Comparison of ENCODE assay signal across 1 cellular context in genomic region chr19:1251503-1252220, GRCh38.
A peak's percentile ranks its signal among the peaks of the same experiment; 100 is the strongest.
TF ChIP-seq lines count a peak whose summit lies in the region.

No MANE protein-coding gene starts in this region.

TF ChIP-seq in GM12878, 131 proteins besides CTCF, POLR2A, EP300 and RAD21:
- no peak for TF ChIP-seq FOS (IDR thresholded peaks at IDR 0.05; ENCODE audit: borderline replicate concordance, extremely low read depth, insufficient read length)
- TF ChIP-seq PBX3 (IDR thresholded peaks at IDR 0.05; ENCODE audit: insufficient replicate concordance, low read depth, low read length) = no peak
- TF ChIP-seq IKZF2 (IDR thresholded peaks at IDR 0.05) = no peak
- no peak for TF ChIP-seq SRF (IDR thresholded peaks at IDR 0.05; ENCODE audit: low read depth in 2 of 2, low read length in 2 of 2)
- TF ChIP-seq, protein P1, sequence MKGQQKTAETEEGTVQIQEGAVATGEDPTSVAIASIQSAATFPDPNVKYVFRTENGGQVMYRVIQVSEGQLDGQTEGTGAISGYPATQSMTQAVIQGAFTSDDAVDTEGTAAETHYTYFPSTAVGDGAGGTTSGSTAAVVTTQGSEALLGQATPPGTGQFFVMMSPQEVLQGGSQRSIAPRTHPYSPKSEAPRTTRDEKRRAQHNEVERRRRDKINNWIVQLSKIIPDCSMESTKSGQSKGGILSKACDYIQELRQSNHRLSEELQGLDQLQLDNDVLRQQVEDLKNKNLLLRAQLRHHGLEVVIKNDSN (IDR thresholded peaks at IDR 0.05; ENCODE audit: borderline replicate concordance, extremely low read length, insufficient read depth, low read depth, low read length) = no peak
- TF ChIP-seq, protein P2, sequence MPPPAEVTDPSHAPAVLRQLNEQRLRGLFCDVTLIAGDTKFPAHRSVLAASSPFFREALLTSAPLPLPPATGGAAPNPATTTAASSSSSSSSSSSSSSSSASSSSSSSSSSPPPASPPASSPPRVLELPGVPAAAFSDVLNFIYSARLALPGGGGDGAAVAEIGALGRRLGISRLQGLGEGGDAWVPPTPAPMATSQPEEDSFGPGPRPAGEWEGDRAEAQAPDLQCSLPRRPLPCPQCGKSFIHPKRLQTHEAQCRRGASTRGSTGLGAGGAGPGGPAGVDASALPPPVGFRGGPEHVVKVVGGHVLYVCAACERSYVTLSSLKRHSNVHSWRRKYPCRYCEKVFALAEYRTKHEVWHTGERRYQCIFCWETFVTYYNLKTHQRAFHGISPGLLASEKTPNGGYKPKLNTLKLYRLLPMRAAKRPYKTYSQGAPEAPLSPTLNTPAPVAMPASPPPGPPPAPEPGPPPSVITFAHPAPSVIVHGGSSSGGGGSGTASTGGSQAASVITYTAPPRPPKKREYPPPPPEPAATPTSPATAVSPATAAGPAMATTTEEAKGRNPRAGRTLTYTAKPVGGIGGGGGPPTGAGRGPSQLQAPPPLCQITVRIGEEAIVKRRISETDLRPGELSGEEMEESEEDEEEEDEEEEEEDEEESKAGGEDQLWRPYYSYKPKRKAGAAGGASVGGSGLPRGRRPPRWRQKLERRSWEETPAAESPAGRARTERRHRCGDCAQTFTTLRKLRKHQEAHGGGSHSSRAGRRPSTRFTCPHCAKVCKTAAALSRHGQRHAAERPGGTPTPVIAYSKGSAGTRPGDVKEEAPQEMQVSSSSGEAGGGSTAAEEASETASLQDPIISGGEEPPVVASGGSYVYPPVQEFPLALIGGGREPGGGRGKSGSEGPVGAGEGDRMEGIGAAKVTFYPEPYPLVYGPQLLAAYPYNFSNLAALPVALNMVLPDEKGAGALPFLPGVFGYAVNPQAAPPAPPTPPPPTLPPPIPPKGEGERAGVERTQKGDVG (CRISPR knock-in tag; IDR thresholded peaks at IDR 0.05) = no peak
- 0 out of 2 replicates have a peak, but pooled peaks have one; percentile 25 for TF ChIP-seq POLR2AphosphoS2 (IDR thresholded peaks at IDR 0.05; ENCODE audit: low read depth, low read length)
- 0 out of 2 replicates have a peak, but pooled peaks have one; percentile 21 for TF ChIP-seq MAX (IDR thresholded peaks at IDR 0.05; ENCODE audit: low read depth, low read length)
- TF ChIP-seq SREBF1 (IDR thresholded peaks at IDR 0.05; ENCODE audit: low read length) = no peak
- TF ChIP-seq MEF2B (IDR thresholded peaks at IDR 0.05; ENCODE audit: partially characterized antibody, poor library complexity, severe bottlenecking) = peak; percentile 44
- no peak for TF ChIP-seq REST (IDR thresholded peaks at IDR 0.05; ENCODE audit: low read depth, low read length)
- TF ChIP-seq MYB (IDR thresholded peaks at IDR 0.05; ENCODE audit: borderline replicate concordance, low read depth, low read length) = no peak
- no peak for TF ChIP-seq ETV6 (conservative IDR thresholded peaks at IDR 0.05 in 1 of 2, IDR thresholded peaks at IDR 0.05 in 1 of 2; ENCODE audit: borderline replicate concordance in 1 of 2, low read depth in 1 of 2)
- TF ChIP-seq POLR2AphosphoS5 (IDR thresholded peaks at IDR 0.05; ENCODE audit: low read length) = peak; percentile 68
- no peak for TF ChIP-seq CHD4 (IDR thresholded peaks at IDR 0.05)
- TF ChIP-seq EZH2 (IDR thresholded peaks at IDR 0.05; ENCODE audit: borderline replicate concordance, control insufficient read depth, low read depth, low read length) = no peak
- TF ChIP-seq CBX5 (IDR thresholded peaks at IDR 0.05; ENCODE audit: low read depth) = no peak
- TF ChIP-seq MTA2 (IDR thresholded peaks at IDR 0.05; ENCODE audit: low read depth) = no peak
- TF ChIP-seq NR2F1 (conservative IDR thresholded peaks at IDR 0.05) = 0 out of 2 replicates have a peak, but pooled peaks have one; percentile 50
- TF ChIP-seq BACH1 (IDR thresholded peaks at IDR 0.05; ENCODE audit: borderline replicate concordance) = peak; percentile 61; the same call in 1 of the 2 replicates
- peak; percentile 80; the same call in 1 of the 2 replicates for TF ChIP-seq HDGF (IDR thresholded peaks at IDR 0.05)
- no peak for TF ChIP-seq NBN (IDR thresholded peaks at IDR 0.05)
- TF ChIP-seq HCFC1 (IDR thresholded peaks at IDR 0.05; ENCODE audit: low read length) = no peak
- peak; percentile 10; the same call in 1 of the 3 replicates for TF ChIP-seq POU2F2 (IDR thresholded peaks at IDR 0.05; ENCODE audit: borderline replicate concordance, low read depth, low read length)
- TF ChIP-seq IRF4 (IDR thresholded peaks at IDR 0.05; ENCODE audit: low read depth, low read length) = no peak
- no peak for TF ChIP-seq CHD2 (IDR thresholded peaks at IDR 0.05; ENCODE audit: borderline replicate concordance, low read depth, low read length)
- TF ChIP-seq BCL11A (IDR thresholded peaks at IDR 0.05; ENCODE audit: low read depth, low read length) = no peak
- TF ChIP-seq CEBPB (IDR thresholded peaks at IDR 0.05; ENCODE audit: borderline replicate concordance in 1 of 2, low read depth in 2 of 2, low read length in 2 of 2) = no peak
- 0 out of 2 replicates have a peak, but pooled peaks have one; percentile 7 for TF ChIP-seq YY1 (IDR thresholded peaks at IDR 0.05; ENCODE audit: low read depth, low read length)
- peak; percentile 21; the same call in 1 of the 2 replicates for TF ChIP-seq EED (IDR thresholded peaks at IDR 0.05; ENCODE audit: low read depth)
- 0 out of 2 replicates have a peak, but pooled peaks have one; percentile 15 for TF ChIP-seq LARP7 (IDR thresholded peaks at IDR 0.05)
- no peak for TF ChIP-seq NRF1 (conservative IDR thresholded peaks at IDR 0.05; ENCODE audit: low read depth, low read length)
- TF ChIP-seq NFXL1 (IDR thresholded peaks at IDR 0.05; ENCODE audit: borderline replicate concordance) = no peak
- TF ChIP-seq SMAD1 (IDR thresholded peaks at IDR 0.05; ENCODE audit: low read depth, partially characterized antibody) = no peak
- no peak for TF ChIP-seq ZNF24 (IDR thresholded peaks at IDR 0.05)
- TF ChIP-seq ZNF217 (IDR thresholded peaks at IDR 0.05) = no peak
- TF ChIP-seq RB1 (IDR thresholded peaks at IDR 0.05; ENCODE audit: borderline replicate concordance) = no peak
- TF ChIP-seq RELA (IDR thresholded peaks at IDR 0.05; ENCODE audit: borderline replicate concordance, partially characterized antibody) = no peak
- TF ChIP-seq TARDBP (IDR thresholded peaks at IDR 0.05; ENCODE audit: borderline replicate concordance) = no peak
- TF ChIP-seq RAD51 (IDR thresholded peaks at IDR 0.05) = no peak
- peak; percentile 59 for TF ChIP-seq IKZF1 (conservative IDR thresholded peaks at IDR 0.05)
- TF ChIP-seq CEBPZ (IDR thresholded peaks at IDR 0.05; ENCODE audit: low read depth, low read length) = no peak
- no peak for TF ChIP-seq JUNB (IDR thresholded peaks at IDR 0.05)
- no peak for TF ChIP-seq HDAC6 (IDR thresholded peaks at IDR 0.05; ENCODE audit: unreplicated experiment)
TF ChIP-seq in GM12878: peak in this region for 12.
